9 cellular contexts compared by ENCODE assay signal in the genomic region with DNA sequence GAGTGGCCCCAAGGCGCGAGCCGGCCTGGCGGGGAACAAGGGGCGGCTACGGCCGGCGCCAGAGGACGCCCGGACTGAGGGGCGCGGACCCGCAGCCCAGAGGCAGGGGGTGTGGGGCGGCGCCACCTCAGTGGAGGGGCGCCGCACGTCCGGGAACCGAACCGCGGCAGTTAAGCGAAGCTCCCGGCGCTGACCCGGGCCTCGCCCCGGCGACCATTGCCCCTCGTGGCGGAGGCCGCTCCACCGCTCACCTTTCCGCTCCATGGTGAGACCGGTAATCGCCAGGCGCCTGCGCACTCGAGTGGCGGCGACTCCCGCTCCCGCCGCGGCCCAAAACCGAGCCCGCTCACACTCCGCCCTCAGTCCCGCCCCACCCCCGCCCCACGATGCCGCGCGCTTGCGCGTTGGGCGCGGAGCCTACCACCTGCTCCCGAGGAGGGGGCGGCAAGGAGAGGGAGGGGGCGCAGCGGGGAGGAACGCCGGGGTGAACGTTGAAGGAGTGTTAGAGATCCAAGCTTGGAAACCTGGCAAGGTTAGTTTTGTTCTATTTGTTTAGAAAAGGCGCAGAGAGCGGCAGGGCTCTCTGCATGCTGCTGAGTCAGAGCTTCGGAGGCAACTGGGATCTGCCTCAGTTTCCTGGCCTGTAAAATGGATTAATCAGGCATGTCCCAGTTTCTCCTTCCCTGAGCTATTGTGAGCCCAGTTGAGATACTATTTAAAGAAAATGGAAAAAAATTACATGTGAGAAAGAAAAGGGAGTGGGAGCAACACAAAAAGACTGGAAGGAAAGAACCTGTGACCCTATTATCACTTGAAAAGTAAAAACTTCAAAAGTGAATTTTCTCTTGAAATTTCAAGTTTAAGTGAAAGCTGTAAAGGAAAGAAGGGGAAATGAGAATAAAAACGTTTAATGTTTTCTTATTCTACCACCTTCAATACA. TPM values are rescaled to one million over a fixed set of nuclear protein-coding genes. Genes with fewer than 3 reads are reported as not detected.
DNase-seq lines count a peak whose midpoint lies in the region; ATAC-seq, FAIRE-seq and TF ChIP-seq lines count a peak whose summit lies in the region.
"Had no signal": no experiment of that assay in that cellular context is flagged by ENCODE, and none has a peak within 500 bp of the region (broad histone marks: within the 10 kb centered on the region; RNA-seq: fewer than 3 reads in every experiment).

Gene SRPK1, minus strand, starts transcription at position 306 of the 940 bp plus-strand sequence. Its CDS starts 42 bp downstream, at position 264.

- FAIRE-seq in GM19239 (lab: Jason Lieb, UNC) = peak; percentile 91
- FAIRE-seq: endometrium had no signal

- DNase-seq in BJ (ENCODE audit: low read depth) (no peak), GM19239 (ENCODE audit: insufficient read length, low spot score) (peak; percentile 98), NCI-H526 (lab: John Stamatoyannopoulos, UW) (peak; percentile 82 to 97), dedifferentiated amniotic fluid mesenchymal stem cell (ENCODE audit: extremely low spot score) (peak; percentile 53), left lobe of liver (ENCODE audit: low spot score) (peak; percentile 96)
- peak; percentile 88 for DNase-seq in activated CD4-positive, alpha-beta T cell treated with anti-CD3 and anti-CD28 coated beads, Interleukin-2, amount 10 ng/mL, durations not matched to agents 7 days and 5 days
- DNase-seq in stimulated activated CD4-positive, alpha-beta T cell treated with anti-CD3 and anti-CD28 coated beads, Interleukin-2, amount 100 ng/mL, for 24 hours = peak; percentile 89 to 92

- peak; percentile 80 for ATAC-seq in HG03442 (IDR thresholded peaks at IDR 0.05; ENCODE audit: unreplicated experiment)
- ATAC-seq in left lobe of liver = peak; percentile 90

- peak within 1 kb of the TSS; percentile 93 for H3K4me3 Mint-ChIP-seq in activated CD4-positive, alpha-beta T cell treated with anti-CD3 and anti-CD28 coated beads, Interleukin-2, amount 10 ng/mL, durations not matched to agents 7 days and 5 days

- H3K36me3 ChIP-seq in BJ (ENCODE audit: control insufficient read depth, insufficient read depth, low read length) = 0 out of 2 replicates have a peak, but pooled peaks cover 1% of the 10 kb centered on the region

- H3K27me3 Mint-ChIP-seq in activated CD4-positive, alpha-beta T cell treated with anti-CD3 and anti-CD28 coated beads, Interleukin-2, amount 10 ng/mL, durations not matched to agents 7 days and 5 days = no peaks in the 10 kb centered on the region

- peaks cover 15% of the 10 kb centered on the region for H3K36me3 Mint-ChIP-seq in activated CD4-positive, alpha-beta T cell treated with anti-CD3 and anti-CD28 coated beads, Interleukin-2, amount 10 ng/mL, durations not matched to agents 7 days and 5 days (ENCODE audit: low read depth)

- H3K27me3 ChIP-seq in BJ (ENCODE audit: control insufficient read depth, insufficient read depth, low read length) = no peaks in the 10 kb centered on the region

- H3K4me1 Mint-ChIP-seq in activated CD4-positive, alpha-beta T cell treated with anti-CD3 and anti-CD28 coated beads, Interleukin-2, amount 10 ng/mL, durations not matched to agents 7 days and 5 days = peaks cover 43% of the 10 kb centered on the region

- peak within 1 kb of the TSS; percentile 58 for H3K4me3 ChIP-seq in BJ (ENCODE audit: low read depth, low read length)

- TF ChIP-seq CTCF in BJ (IDR thresholded peaks at IDR 0.05; ENCODE audit: insufficient read depth, low read depth, low read length) = no peak

- no peaks in the 10 kb centered on the region for H3K9me3 Mint-ChIP-seq in activated CD4-positive, alpha-beta T cell treated with anti-CD3 and anti-CD28 coated beads, Interleukin-2, amount 10 ng/mL, durations not matched to agents 7 days and 5 days

- peak within 1 kb of the TSS; percentile 92 for H3K27ac Mint-ChIP-seq in activated CD4-positive, alpha-beta T cell treated with anti-CD3 and anti-CD28 coated beads, Interleukin-2, amount 10 ng/mL, durations not matched to agents 7 days and 5 days

- CTCF ChIA-PET in BJ (lab: Yijun Ruan, JAX) = interaction anchor here (1.2 kb wide), 1 partner anchor 48 kb away, joined by 4 read pairs; no protein-coding TSS in a partner anchor
- CTCF ChIA-PET in activated CD4-positive, alpha-beta T cell treated with anti-CD3 and anti-CD28 coated beads, Interleukin-2, amount 10 ng/mL, durations not matched to agents 7 days and 5 days (lab: Charles Lee) = no interaction called here

- POLR2A ChIA-PET in BJ (lab: Charles Lee) = interaction anchor here (0.6 kb wide), 1 partner anchor 66 kb away, joined by 3 read pairs; no protein-coding TSS in a partner anchor
- POLR2A ChIA-PET in activated CD4-positive, alpha-beta T cell treated with anti-CD3 and anti-CD28 coated beads, Interleukin-2, amount 10 ng/mL, durations not matched to agents 7 days and 5 days (lab: Charles Lee) = no interaction called here

RNA-seq across cellular contexts. Expression of gene SRPK1, which starts in this region (rescaled TPM):
- polyA plus RNA-seq in BJ (2011; rRNA removed) = 12.6 and 26.0 TPM in 2 replicates
- 22.6 and 26.6 TPM in 2 replicates for polyA minus RNA-seq in BJ (2011; rRNA and poly(A)+ RNA removed)
- 10 to 100 TPM; 65.9 to 66.0 TPM for total RNA-seq in activated CD4-positive, alpha-beta T cell treated with anti-CD3 and anti-CD28 coated beads, Interleukin-2, amount 10 ng/mL, durations not matched to agents 7 days and 5 days
- 22.9 TPM for total RNA-seq in left lobe of liver
